18 cellular contexts compared by ENCODE assay signal in genomic region chr3:134607054-134608022, GRCh38. TPM values are rescaled to one million over a fixed set of nuclear protein-coding genes. Genes with fewer than 3 reads are reported as not detected.
DNase-seq lines count a peak whose midpoint lies in the region; ATAC-seq and TF ChIP-seq lines count a peak whose summit lies in the region.
"Had no signal": no experiment of that assay in that cellular context is flagged by ENCODE, and none has a peak within 500 bp of the region (broad histone marks: within the 10 kb centered on the region; RNA-seq: fewer than 3 reads in every experiment).

No MANE protein-coding gene starts in this region.

- 11 to 56% methylated on average over 3 to 9 of the region's 13 CpGs for WGBS in thyroid gland, 2 donors
- WGBS in testis, 2 donors, result 72 to 87% methylated on average over 7 to 12 of the region's 13 CpGs

- H3K27me3 ChIP-seq in fibroblast of lung (ENCODE audit: control insufficient read depth, insufficient read depth, low read length), result peaks cover 3% of the 10 kb centered on the region
- no peaks in the 10 kb centered on the region for H3K27me3 ChIP-seq in thyroid gland
- no peaks in the 10 kb centered on the region for H3K27me3 ChIP-seq in brain microvascular endothelial cell (replicated peaks)
- no peaks in the 10 kb centered on the region for H3K27me3 ChIP-seq in testis
- H3K27me3 ChIP-seq: ascending aorta had no signal

- H3K4me3 ChIP-seq in fibroblast of lung (replicated peaks in 1 of 4; ENCODE audit: control extremely low read depth in 1 of 4, insufficient read depth in 1 of 4, low read depth in 3 of 4, low read length in 4 of 4), result no peak overlapping the region
- H3K4me3 ChIP-seq in thyroid gland (replicated peaks in 1 of 3), result no peak overlapping the region
- H3K4me3 ChIP-seq in brain microvascular endothelial cell (ENCODE audit: low read depth, low read length), result no peak overlapping the region
- no peak overlapping the region for H3K4me3 ChIP-seq in testis
- H3K4me3 ChIP-seq: ascending aorta had no signal

- no peak overlapping the region for H3K4me2 ChIP-seq in fibroblast of lung (ENCODE audit: extremely low read depth, insufficient read depth, low read length)

- ATAC-seq in activated CD8-positive, alpha-beta memory T cell treated with anti-CD3 and anti-CD28 coated beads, Interleukin-2, amount 10 ng/mL, durations not matched to agents 7 days and 5 days, result no peak
- no peak for ATAC-seq in GM21528 (IDR thresholded peaks at IDR 0.05; ENCODE audit: low FRiP score, unreplicated experiment)

- no peaks in the 10 kb centered on the region for H3K79me2 ChIP-seq in fibroblast of lung (ENCODE audit: control insufficient read depth, insufficient read depth, low read length)

- in situ Hi-C loops in brain microvascular endothelial cell (cut with HindIII; ENCODE audit: low pct_ligation_motif_present, low sequenced_read_pairs), result no loop called here

- no peaks in the 10 kb centered on the region for H3K4me1 Mint-ChIP-seq in activated CD8-positive, alpha-beta memory T cell treated with anti-CD3 and anti-CD28 coated beads, Interleukin-2, amount 10 ng/mL, durations not matched to agents 7 days and 5 days
- H3K4me1 Mint-ChIP-seq: activated naive CD4-positive, alpha-beta T cell treated with anti-CD3 and anti-CD28 coated beads, Interleukin-2, amount 50 U/mL, for 24 hours had no signal

- H3K9ac ChIP-seq in fibroblast of lung (ENCODE audit: insufficient read depth, low read length), result no peak overlapping the region

- TF ChIP-seq POLR2A in thyroid gland (IDR thresholded peaks at IDR 0.05) (no peak), testis (IDR thresholded peaks at IDR 0.05) (no peak)

- TF ChIP-seq CTCF in fibroblast of lung (conservative IDR thresholded peaks at IDR 0.05 in 1 of 2, IDR thresholded peaks at IDR 0.05 in 1 of 2; ENCODE audit: low read depth in 1 of 2, low read length in 2 of 2) (no peak), thyroid gland (IDR thresholded peaks at IDR 0.05) (no peak), brain microvascular endothelial cell (IDR thresholded peaks at IDR 0.05; ENCODE audit: low read depth, low read length, missing control alignments) (no peak), testis (IDR thresholded peaks at IDR 0.05) (no peak)

- H3K27ac Mint-ChIP-seq in activated CD8-positive, alpha-beta memory T cell treated with anti-CD3 and anti-CD28 coated beads, Interleukin-2, amount 10 ng/mL, durations not matched to agents 7 days and 5 days, result no peak overlapping the region
- H3K27ac Mint-ChIP-seq: activated naive CD4-positive, alpha-beta T cell treated with anti-CD3 and anti-CD28 coated beads, Interleukin-2, amount 50 U/mL, for 24 hours; nephron had no signal

- H3K4me3 Mint-ChIP-seq in activated CD8-positive, alpha-beta memory T cell treated with anti-CD3 and anti-CD28 coated beads, Interleukin-2, amount 10 ng/mL, durations not matched to agents 7 days and 5 days, result no peak overlapping the region
- H3K4me3 Mint-ChIP-seq: activated naive CD4-positive, alpha-beta T cell treated with anti-CD3 and anti-CD28 coated beads, Interleukin-2, amount 50 U/mL, for 24 hours; nephron had no signal

- no peaks in the 10 kb centered on the region for H3K36me3 Mint-ChIP-seq in activated CD8-positive, alpha-beta memory T cell treated with anti-CD3 and anti-CD28 coated beads, Interleukin-2, amount 10 ng/mL, durations not matched to agents 7 days and 5 days
- H3K36me3 Mint-ChIP-seq: activated naive CD4-positive, alpha-beta T cell treated with anti-CD3 and anti-CD28 coated beads, Interleukin-2, amount 50 U/mL, for 24 hours had no signal

- CTCF ChIA-PET in activated CD8-positive, alpha-beta memory T cell treated with anti-CD3 and anti-CD28 coated beads, Interleukin-2, amount 10 ng/mL, durations not matched to agents 7 days and 5 days (lab: Charles Lee), result no interaction called here

- intact Hi-C loops in thyroid gland (cut with DNase I) (loop anchor here (10.0 kb wide), 1 partner anchor 1287 kb away; no protein-coding TSS in a partner anchor), testis (cut with DNase I; ENCODE audit: low total_unique reads) (no loop called here)

- no peaks in the 10 kb centered on the region for H3K4me1 ChIP-seq in fibroblast of lung (ENCODE audit: control insufficient read depth, extremely low read depth, insufficient read depth, low read length)
- peaks cover 15 to 21% of the 10 kb centered on the region in 2 donors for H3K4me1 ChIP-seq in thyroid gland
- no peaks in the 10 kb centered on the region for H3K4me1 ChIP-seq in testis
- H3K4me1 ChIP-seq: ascending aorta had no signal

- DNase-seq in activated CD8-positive, alpha-beta memory T cell treated with anti-CD3 and anti-CD28 coated beads, Interleukin-2, amount 10 ng/mL, durations not matched to agents 7 days and 5 days, result peak; percentile 34
- no peak for DNase-seq in activated CD8-positive, alpha-beta memory T cell treated with anti-CD3 and anti-CD28 coated beads, Interleukin-2, amount 50 U/mL, for 4 hours
- DNase-seq in SKM-1 (lab: John Stamatoyannopoulos, UW; ENCODE audit: unreplicated experiment), result peak; percentile 97
- peak; percentile 23 to 27 for DNase-seq in fibroblast of lung (ENCODE audit: low read depth in 2 of 2)
- peak; percentile 73 to 76 for DNase-seq in thyroid gland
- no peak for DNase-seq in brain microvascular endothelial cell
- DNase-seq in testis, result no peak
- DNase-seq: activated CD4-positive, alpha-beta T cell treated with anti-CD3 and anti-CD28 coated beads for 4 hours; NCI-H1436; NCI-H526; SHP77 had no signal

- no peak overlapping the region for H3K27ac ChIP-seq in fibroblast of lung (ENCODE audit: insufficient read depth, low read length)
- peak overlapping the region; percentile 39 to 66 (median 64) for H3K27ac ChIP-seq in thyroid gland
- H3K27ac ChIP-seq in brain microvascular endothelial cell, result no peak overlapping the region
- no peak overlapping the region for H3K27ac ChIP-seq in testis
- H3K27ac ChIP-seq: ascending aorta had no signal

- no peak overlapping the region for H2AFZ ChIP-seq in fibroblast of lung (ENCODE audit: low read length)

- H3K36me3 ChIP-seq in fibroblast of lung (ENCODE audit: control insufficient read depth, insufficient read depth, low read length) (no peaks in the 10 kb centered on the region), thyroid gland (no peaks in the 10 kb centered on the region), brain microvascular endothelial cell (replicated peaks) (no peaks in the 10 kb centered on the region), testis (ENCODE audit: low read depth, missing control alignments) (no peaks in the 10 kb centered on the region)
- H3K36me3 ChIP-seq: ascending aorta had no signal

- H3K27me3 Mint-ChIP-seq in activated CD8-positive, alpha-beta memory T cell treated with anti-CD3 and anti-CD28 coated beads, Interleukin-2, amount 10 ng/mL, durations not matched to agents 7 days and 5 days, result peaks cover 21% of the 10 kb centered on the region

- H3K9me3 ChIP-seq in fibroblast of lung (ENCODE audit: control insufficient read depth, insufficient read depth, low read depth, low read length), result no peaks in the 10 kb centered on the region
- no peaks in the 10 kb centered on the region for H3K9me3 ChIP-seq in thyroid gland
- H3K9me3 ChIP-seq in testis, result no peaks in the 10 kb centered on the region
- H3K9me3 ChIP-seq: ascending aorta had no signal

- H3K9me3 Mint-ChIP-seq in activated CD8-positive, alpha-beta memory T cell treated with anti-CD3 and anti-CD28 coated beads, Interleukin-2, amount 10 ng/mL, durations not matched to agents 7 days and 5 days (ENCODE audit: low read depth), result no peaks in the 10 kb centered on the region
- H3K9me3 Mint-ChIP-seq: activated naive CD4-positive, alpha-beta T cell treated with anti-CD3 and anti-CD28 coated beads, Interleukin-2, amount 50 U/mL, for 24 hours; nephron had no signal

- no peaks in the 10 kb centered on the region for H4K20me1 ChIP-seq in fibroblast of lung (ENCODE audit: control insufficient read depth, extremely low read depth, insufficient read depth, low read length)

RNA-seq across cellular contexts. Expression of gene KY, which starts 43.5 kb away (rescaled TPM):
- not detected for total RNA-seq in activated CD8-positive, alpha-beta memory T cell treated with anti-CD3 and anti-CD28 coated beads, Interleukin-2, amount 10 ng/mL, durations not matched to agents 7 days and 5 days
- total RNA-seq in fibroblast of lung (under 0.01 and 0.51 TPM in 2 replicates), thyroid gland (10 to 100 TPM in 1 of 4 donors, 1 to 10 TPM in 3; 3.2 to 10.2 (median 7.2) TPM), testis (under 1 TPM; 0.37 to 0.71 TPM)
- polyA plus RNA-seq in fibroblast of lung (0.12 and 0.35 TPM in 2 replicates), testis (ENCODE audit: insufficient read depth, low read depth, low replicate concordance) (2.4 TPM)
- polyA plus RNA-seq in fibroblast of lung (2012), result 0.21 and 0.36 TPM in 2 replicates
- 0.48 and 1.2 TPM in 2 replicates for polyA minus RNA-seq in fibroblast of lung (ENCODE audit: low replicate concordance)
- total RNA-seq: fibroblast of villous mesenchyme; subcutaneous adipose tissue; T-helper 1 cell treated with Interleukin-12 subunit alpha and Interleukin-12 subunit beta and Interleukin-4 antibody, amounts not matched to agents 30 ng/mL and 1 ng/mL, for 36 hours had no signal

Comparison
In these comparisons a context has a peak if more than half of its experiments do, and no peak if none do; other contexts are left out.
1. DNase-seq: peak in activated CD8-positive, alpha-beta memory T cell treated with anti-CD3 and anti-CD28 coated beads, Interleukin-2, amount 10 ng/mL, durations not matched to agents 7 days and 5 days (single experiment), SKM-1 (single experiment), fibroblast of lung (2 of 2) and thyroid gland (2 of 2); none in activated CD8-positive, alpha-beta memory T cell treated with anti-CD3 and anti-CD28 coated beads, Interleukin-2, amount 50 U/mL, for 4 hours (single experiment), brain microvascular endothelial cell (single experiment) and testis (single experiment).
2. H3K27ac ChIP-seq: peak in thyroid gland (3 of 3); none in fibroblast of lung (single experiment), brain microvascular endothelial cell (single experiment) and testis (0 of 2).